Comparison of ENCODE assay signal across 1 cellular context in the genomic region with DNA sequence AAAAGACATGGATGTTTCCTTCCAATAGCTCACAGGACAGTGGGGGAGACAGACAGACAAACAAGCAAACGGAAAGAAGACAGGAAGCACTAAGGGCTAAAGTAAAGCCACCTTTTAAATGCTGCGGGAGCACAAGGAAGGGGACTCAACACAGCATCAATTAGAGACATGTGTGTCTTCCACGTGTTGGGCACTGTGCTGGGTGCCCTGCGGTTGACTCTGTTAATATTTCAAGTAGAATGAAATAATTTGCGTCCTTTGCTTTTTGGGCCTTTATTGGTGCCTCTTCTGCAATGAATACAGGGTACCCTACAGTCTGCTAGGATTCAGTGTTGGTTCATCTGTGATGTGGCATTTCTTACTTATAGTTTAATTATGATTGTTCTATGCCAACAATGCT.
TF ChIP-seq lines count a peak whose summit lies in the region.

No MANE protein-coding gene starts in this region.

TF ChIP-seq in GM23338, 12 proteins besides CTCF, POLR2A, EP300 and RAD21:
- TF ChIP-seq, protein P1, sequence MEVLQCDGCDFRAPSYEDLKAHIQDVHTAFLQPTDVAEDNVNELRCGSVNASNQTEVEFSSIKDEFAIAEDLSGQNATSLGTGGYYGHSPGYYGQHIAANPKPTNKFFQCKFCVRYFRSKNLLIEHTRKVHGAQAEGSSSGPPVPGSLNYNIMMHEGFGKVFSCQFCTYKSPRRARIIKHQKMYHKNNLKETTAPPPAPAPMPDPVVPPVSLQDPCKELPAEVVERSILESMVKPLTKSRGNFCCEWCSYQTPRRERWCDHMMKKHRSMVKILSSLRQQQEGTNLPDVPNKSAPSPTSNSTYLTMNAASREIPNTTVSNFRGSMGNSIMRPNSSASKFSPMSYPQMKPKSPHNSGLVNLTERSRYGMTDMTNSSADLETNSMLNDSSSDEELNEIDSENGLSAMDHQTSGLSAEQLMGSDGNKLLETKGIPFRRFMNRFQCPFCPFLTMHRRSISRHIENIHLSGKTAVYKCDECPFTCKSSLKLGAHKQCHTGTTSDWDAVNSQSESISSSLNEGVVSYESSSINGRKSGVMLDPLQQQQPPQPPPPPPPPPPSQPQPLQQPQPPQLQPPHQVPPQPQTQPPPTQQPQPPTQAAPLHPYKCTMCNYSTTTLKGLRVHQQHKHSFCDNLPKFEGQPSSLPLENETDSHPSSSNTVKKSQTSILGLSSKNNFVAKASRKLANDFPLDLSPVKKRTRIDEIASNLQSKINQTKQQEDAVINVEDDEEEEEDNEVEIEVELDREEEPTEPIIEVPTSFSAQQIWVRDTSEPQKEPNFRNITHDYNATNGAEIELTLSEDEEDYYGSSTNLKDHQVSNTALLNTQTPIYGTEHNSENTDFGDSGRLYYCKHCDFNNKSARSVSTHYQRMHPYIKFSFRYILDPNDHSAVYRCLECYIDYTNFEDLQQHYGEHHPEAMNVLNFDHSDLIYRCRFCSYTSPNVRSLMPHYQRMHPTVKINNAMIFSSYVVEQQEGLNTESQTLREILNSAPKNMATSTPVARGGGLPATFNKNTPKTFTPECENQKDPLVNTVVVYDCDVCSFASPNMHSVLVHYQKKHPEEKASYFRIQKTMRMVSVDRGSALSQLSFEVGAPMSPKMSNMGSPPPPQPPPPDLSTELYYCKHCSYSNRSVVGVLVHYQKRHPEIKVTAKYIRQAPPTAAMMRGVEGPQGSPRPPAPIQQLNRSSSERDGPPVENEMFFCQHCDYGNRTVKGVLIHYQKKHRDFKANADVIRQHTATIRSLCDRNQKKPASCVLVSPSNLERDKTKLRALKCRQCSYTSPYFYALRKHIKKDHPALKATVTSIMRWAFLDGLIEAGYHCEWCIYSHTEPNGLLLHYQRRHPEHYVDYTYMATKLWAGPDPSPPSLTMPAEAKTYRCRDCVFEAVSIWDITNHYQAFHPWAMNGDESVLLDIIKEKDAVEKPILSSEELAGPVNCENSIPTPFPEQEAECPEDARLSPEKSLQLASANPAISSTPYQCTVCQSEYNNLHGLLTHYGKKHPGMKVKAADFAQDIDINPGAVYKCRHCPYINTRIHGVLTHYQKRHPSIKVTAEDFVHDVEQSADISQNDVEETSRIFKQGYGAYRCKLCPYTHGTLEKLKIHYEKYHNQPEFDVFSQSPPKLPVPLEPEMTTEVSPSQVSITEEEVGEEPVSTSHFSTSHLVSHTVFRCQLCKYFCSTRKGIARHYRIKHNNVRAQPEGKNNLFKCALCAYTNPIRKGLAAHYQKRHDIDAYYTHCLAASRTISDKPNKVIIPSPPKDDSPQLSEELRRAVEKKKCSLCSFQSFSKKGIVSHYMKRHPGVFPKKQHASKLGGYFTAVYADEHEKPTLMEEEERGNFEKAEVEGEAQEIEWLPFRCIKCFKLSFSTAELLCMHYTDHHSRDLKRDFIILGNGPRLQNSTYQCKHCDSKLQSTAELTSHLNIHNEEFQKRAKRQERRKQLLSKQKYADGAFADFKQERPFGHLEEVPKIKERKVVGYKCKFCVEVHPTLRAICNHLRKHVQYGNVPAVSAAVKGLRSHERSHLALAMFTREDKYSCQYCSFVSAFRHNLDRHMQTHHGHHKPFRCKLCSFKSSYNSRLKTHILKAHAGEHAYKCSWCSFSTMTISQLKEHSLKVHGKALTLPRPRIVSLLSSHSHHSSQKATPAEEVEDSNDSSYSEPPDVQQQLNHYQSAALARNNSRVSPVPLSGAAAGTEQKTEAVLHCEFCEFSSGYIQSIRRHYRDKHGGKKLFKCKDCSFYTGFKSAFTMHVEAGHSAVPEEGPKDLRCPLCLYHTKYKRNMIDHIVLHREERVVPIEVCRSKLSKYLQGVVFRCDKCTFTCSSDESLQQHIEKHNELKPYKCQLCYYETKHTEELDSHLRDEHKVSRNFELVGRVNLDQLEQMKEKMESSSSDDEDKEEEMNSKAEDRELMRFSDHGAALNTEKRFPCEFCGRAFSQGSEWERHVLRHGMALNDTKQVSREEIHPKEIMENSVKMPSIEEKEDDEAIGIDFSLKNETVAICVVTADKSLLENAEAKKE (CRISPR knock-in tag; IDR thresholded peaks at IDR 0.05), result no peak
- TF ChIP-seq EZH2 (IDR thresholded peaks at IDR 0.05; ENCODE audit: low read depth, unreplicated experiment) (no peak), NANOG (IDR thresholded peaks at IDR 0.05; ENCODE audit: borderline replicate concordance) (no peak), JUNB (IDR thresholded peaks at IDR 0.05; ENCODE audit: unreplicated experiment) (no peak), CREB1 (CRISPR knock-in tag; IDR thresholded peaks at IDR 0.05; ENCODE audit: low read depth) (no peak), ZNF331 (CRISPR knock-in tag; IDR thresholded peaks at IDR 0.05; ENCODE audit: low read depth) (no peak), STAT1 (IDR thresholded peaks at IDR 0.05; ENCODE audit: unreplicated experiment) (no peak), ZNF114 (CRISPR knock-in tag; IDR thresholded peaks at IDR 0.05) (no peak), POLR2AphosphoS5 (IDR thresholded peaks at IDR 0.05; ENCODE audit: low read depth) (no peak), EZH2phosphoT487 (IDR thresholded peaks at IDR 0.05; ENCODE audit: unreplicated experiment) (no peak)
- TF ChIP-seq, protein P2, sequence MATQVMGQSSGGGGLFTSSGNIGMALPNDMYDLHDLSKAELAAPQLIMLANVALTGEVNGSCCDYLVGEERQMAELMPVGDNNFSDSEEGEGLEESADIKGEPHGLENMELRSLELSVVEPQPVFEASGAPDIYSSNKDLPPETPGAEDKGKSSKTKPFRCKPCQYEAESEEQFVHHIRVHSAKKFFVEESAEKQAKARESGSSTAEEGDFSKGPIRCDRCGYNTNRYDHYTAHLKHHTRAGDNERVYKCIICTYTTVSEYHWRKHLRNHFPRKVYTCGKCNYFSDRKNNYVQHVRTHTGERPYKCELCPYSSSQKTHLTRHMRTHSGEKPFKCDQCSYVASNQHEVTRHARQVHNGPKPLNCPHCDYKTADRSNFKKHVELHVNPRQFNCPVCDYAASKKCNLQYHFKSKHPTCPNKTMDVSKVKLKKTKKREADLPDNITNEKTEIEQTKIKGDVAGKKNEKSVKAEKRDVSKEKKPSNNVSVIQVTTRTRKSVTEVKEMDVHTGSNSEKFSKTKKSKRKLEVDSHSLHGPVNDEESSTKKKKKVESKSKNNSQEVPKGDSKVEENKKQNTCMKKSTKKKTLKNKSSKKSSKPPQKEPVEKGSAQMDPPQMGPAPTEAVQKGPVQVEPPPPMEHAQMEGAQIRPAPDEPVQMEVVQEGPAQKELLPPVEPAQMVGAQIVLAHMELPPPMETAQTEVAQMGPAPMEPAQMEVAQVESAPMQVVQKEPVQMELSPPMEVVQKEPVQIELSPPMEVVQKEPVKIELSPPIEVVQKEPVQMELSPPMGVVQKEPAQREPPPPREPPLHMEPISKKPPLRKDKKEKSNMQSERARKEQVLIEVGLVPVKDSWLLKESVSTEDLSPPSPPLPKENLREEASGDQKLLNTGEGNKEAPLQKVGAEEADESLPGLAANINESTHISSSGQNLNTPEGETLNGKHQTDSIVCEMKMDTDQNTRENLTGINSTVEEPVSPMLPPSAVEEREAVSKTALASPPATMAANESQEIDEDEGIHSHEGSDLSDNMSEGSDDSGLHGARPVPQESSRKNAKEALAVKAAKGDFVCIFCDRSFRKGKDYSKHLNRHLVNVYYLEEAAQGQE (IDR thresholded peaks at IDR 0.05; ENCODE audit: unreplicated experiment), result no peak
- TF ChIP-seq, protein P3, sequence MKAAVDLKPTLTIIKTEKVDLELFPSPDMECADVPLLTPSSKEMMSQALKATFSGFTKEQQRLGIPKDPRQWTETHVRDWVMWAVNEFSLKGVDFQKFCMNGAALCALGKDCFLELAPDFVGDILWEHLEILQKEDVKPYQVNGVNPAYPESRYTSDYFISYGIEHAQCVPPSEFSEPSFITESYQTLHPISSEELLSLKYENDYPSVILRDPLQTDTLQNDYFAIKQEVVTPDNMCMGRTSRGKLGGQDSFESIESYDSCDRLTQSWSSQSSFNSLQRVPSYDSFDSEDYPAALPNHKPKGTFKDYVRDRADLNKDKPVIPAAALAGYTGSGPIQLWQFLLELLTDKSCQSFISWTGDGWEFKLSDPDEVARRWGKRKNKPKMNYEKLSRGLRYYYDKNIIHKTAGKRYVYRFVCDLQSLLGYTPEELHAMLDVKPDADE (IDR thresholded peaks at IDR 0.05), result no peak
TF ChIP-seq in GM23338: peak in this region for 0.
